In the genomic region with DNA sequence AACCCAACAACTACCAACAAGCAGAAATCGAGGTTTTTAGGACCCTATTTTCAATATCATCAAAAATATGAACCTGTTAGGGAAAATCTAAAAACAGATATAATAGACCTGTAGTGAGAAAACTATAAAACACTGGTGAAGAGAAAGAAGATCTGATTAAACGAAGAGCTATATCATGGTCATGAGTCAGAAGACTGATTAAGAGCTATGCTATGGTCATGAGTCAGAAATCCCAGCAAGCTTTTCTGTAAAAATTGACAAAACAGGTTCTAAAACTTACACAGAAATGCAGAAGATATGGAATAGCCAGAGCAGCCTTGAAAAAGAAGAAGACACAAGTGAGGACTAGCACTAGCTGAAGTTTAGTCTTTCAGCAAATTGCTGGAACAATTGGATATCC, we compare ENCODE assay signal across 13 cellular contexts.
DNase-seq lines count a peak whose midpoint lies in the region; ATAC-seq and TF ChIP-seq lines count a peak whose summit lies in the region.
"Had no signal": no experiment of that assay in that cellular context is flagged by ENCODE, and none has a peak within 500 bp of the region (broad histone marks: within the 10 kb centered on the region; RNA-seq: fewer than 3 reads in every experiment).

No MANE protein-coding gene starts in this region.

- H3K9me2 ChIP-seq in SK-N-SH = no peaks in the 10 kb centered on the region

- H3K4me1 Mint-ChIP-seq in activated naive CD8-positive, alpha-beta T cell (ENCODE audit: low read depth) = peaks cover 7% of the 10 kb centered on the region
- peaks cover 2% of the 10 kb centered on the region for H3K4me1 Mint-ChIP-seq in activated naive CD8-positive, alpha-beta T cell treated with anti-CD3 and anti-CD28 coated beads for 36 hours

- peak overlapping the region; percentile 25; the same call in 1 of the 2 replicates for H3K4me2 ChIP-seq in SK-N-SH

- CTCF ChIA-PET in SK-N-SH (lab: Yijun Ruan, JAX) = no interaction called here

- H3K9ac ChIP-seq in SK-N-SH = no peak overlapping the region

- no peaks in the 10 kb centered on the region; a peak in 2 of 4 replicates for H3K4me1 ChIP-seq in SK-N-SH (ENCODE audit: control insufficient read depth in 1 of 2, insufficient read depth in 2 of 2, low read depth in 1 of 2, low read length in 1 of 2)
- H3K4me1 ChIP-seq: Peyer's patch had no signal

- H2AFZ ChIP-seq in SK-N-SH (ENCODE audit: low read depth) = no peak overlapping the region

- H3K4me3 Mint-ChIP-seq in activated naive CD8-positive, alpha-beta T cell = no peak overlapping the region
- H3K4me3 Mint-ChIP-seq in activated naive CD8-positive, alpha-beta T cell treated with anti-CD3 and anti-CD28 coated beads for 36 hours = no peak overlapping the region
- H3K4me3 Mint-ChIP-seq: CD4-positive, CD25-positive, alpha-beta regulatory T cell had no signal

- no peak overlapping the region for H3K4me3 ChIP-seq in SK-N-SH (ENCODE audit: low read depth in 2 of 2, low read length in 1 of 2)
- H3K4me3 ChIP-seq: Peyer's patch had no signal

- no peaks in the 10 kb centered on the region for H3K27me3 ChIP-seq in SK-N-SH (ENCODE audit: insufficient read depth)
- H3K27me3 ChIP-seq: Peyer's patch had no signal

- no peaks in the 10 kb centered on the region for H3K79me2 ChIP-seq in SK-N-SH (ENCODE audit: insufficient read depth)

- no peaks in the 10 kb centered on the region; the same call in 1 of the 2 replicates for H4K20me1 ChIP-seq in SK-N-SH (ENCODE audit: insufficient read depth)

- H3F3A ChIP-seq in SK-N-SH (replicated peaks; ENCODE audit: insufficient read depth) = peaks cover 24% of the 10 kb centered on the region

- peak overlapping the region; percentile 64 for H3K27ac Mint-ChIP-seq in activated naive CD8-positive, alpha-beta T cell
- H3K27ac Mint-ChIP-seq in activated naive CD8-positive, alpha-beta T cell treated with anti-CD3 and anti-CD28 coated beads for 36 hours = no peak overlapping the region
- H3K27ac Mint-ChIP-seq: CD4-positive, CD25-positive, alpha-beta regulatory T cell had no signal

- H3K36me3 Mint-ChIP-seq in activated naive CD8-positive, alpha-beta T cell = peaks cover 16% of the 10 kb centered on the region
- H3K36me3 Mint-ChIP-seq in activated naive CD8-positive, alpha-beta T cell treated with anti-CD3 and anti-CD28 coated beads for 36 hours = peaks cover 7% of the 10 kb centered on the region

- POLR2A ChIA-PET in SK-N-SH (lab: Yijun Ruan, JAX) = no interaction called here

- H3K9me3 Mint-ChIP-seq in activated naive CD8-positive, alpha-beta T cell (ENCODE audit: low read depth) = no peaks in the 10 kb centered on the region
- H3K9me3 Mint-ChIP-seq in activated naive CD8-positive, alpha-beta T cell treated with anti-CD3 and anti-CD28 coated beads for 36 hours = no peaks in the 10 kb centered on the region
- H3K9me3 Mint-ChIP-seq: CD4-positive, CD25-positive, alpha-beta regulatory T cell had no signal

- TF ChIP-seq RAD21 in SK-N-SH (IDR thresholded peaks at IDR 0.05; ENCODE audit: low read length) = no peak

- no peak for ATAC-seq in GM21717 (IDR thresholded peaks at IDR 0.05; ENCODE audit: unreplicated experiment)
- ATAC-seq: left lobe of liver had no signal

- TF ChIP-seq EP300 in SK-N-SH (IDR thresholded peaks at IDR 0.05; ENCODE audit: borderline replicate concordance in 1 of 2, low read depth in 1 of 2, low read length in 1 of 2) = 0 out of 4 replicates have a peak, but pooled peaks of 1 of the 2 experiments have one; percentile 38

- no peak for DNase-seq in activated naive CD8-positive, alpha-beta T cell treated with anti-CD3 and anti-CD28 coated beads for 36 hours
- no peak for DNase-seq in SK-N-SH
- peak; percentile 78 for DNase-seq in fibroblast of peridontal ligament (ENCODE audit: extremely low read depth)
- peak; percentile 66 for DNase-seq in stromal cell of bone marrow (ENCODE audit: low read depth)
- no peak for DNase-seq in Ammon's horn (ENCODE audit: low spot score)
- DNase-seq in stimulated activated CD4-positive, alpha-beta T cell treated with anti-CD3 and anti-CD28 coated beads, Interleukin-4, amount 100 ng/mL, for 1 hour = no peak
- DNase-seq: activated naive CD4-positive, alpha-beta T cell treated with anti-CD3 and anti-CD28 coated beads, Interleukin-2, amount 50 U/mL, for 16 hours; CD4-positive, CD25-positive, alpha-beta regulatory T cell; NCI-H187 treated with DMSO at 0.1 percent for 48 hours; Peyer's patch had no signal

- H3K27me3 Mint-ChIP-seq in activated naive CD8-positive, alpha-beta T cell = no peaks in the 10 kb centered on the region
- H3K27me3 Mint-ChIP-seq in activated naive CD8-positive, alpha-beta T cell treated with anti-CD3 and anti-CD28 coated beads for 36 hours = no peaks in the 10 kb centered on the region
- H3K27me3 Mint-ChIP-seq: CD4-positive, CD25-positive, alpha-beta regulatory T cell had no signal

- no peaks in the 10 kb centered on the region for H3K9me3 ChIP-seq in SK-N-SH
- H3K9me3 ChIP-seq: Peyer's patch had no signal

- peak overlapping the region in 1 of 2 experiments; percentile 82; a peak in 2 of 4 replicates for H3K27ac ChIP-seq in SK-N-SH (ENCODE audit: low read depth in 2 of 2, low read length in 1 of 2)
- H3K27ac ChIP-seq: Peyer's patch had no signal

- no peak for TF ChIP-seq CTCF in SK-N-SH (IDR thresholded peaks at IDR 0.05)

- H3K36me3 ChIP-seq in SK-N-SH (replicated peaks in 1 of 2; ENCODE audit: control insufficient read depth in 1 of 2, insufficient read depth in 2 of 2, low read length in 1 of 2) = peaks cover 0 to 7% of the 10 kb centered on the region in 2 experiments

- 13% methylated on average over 2 of the region's 2 CpGs for WGBS in SK-N-SH (ENCODE audit: low lambda C conversion rate)

TF ChIP-seq in SK-N-SH, 30 proteins besides CTCF, POLR2A, EP300 and RAD21 (continues in another document):
- TF ChIP-seq, protein P1, sequence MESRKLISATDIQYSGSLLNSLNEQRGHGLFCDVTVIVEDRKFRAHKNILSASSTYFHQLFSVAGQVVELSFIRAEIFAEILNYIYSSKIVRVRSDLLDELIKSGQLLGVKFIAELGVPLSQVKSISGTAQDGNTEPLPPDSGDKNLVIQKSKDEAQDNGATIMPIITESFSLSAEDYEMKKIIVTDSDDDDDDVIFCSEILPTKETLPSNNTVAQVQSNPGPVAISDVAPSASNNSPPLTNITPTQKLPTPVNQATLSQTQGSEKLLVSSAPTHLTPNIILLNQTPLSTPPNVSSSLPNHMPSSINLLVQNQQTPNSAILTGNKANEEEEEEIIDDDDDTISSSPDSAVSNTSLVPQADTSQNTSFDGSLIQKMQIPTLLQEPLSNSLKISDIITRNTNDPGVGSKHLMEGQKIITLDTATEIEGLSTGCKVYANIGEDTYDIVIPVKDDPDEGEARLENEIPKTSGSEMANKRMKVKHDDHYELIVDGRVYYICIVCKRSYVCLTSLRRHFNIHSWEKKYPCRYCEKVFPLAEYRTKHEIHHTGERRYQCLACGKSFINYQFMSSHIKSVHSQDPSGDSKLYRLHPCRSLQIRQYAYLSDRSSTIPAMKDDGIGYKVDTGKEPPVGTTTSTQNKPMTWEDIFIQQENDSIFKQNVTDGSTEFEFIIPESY (IDR thresholded peaks at IDR 0.05; ENCODE audit: borderline replicate concordance, low read depth) = no peak
- TF ChIP-seq TCF12 (IDR thresholded peaks at IDR 0.05) (no peak; the same call in 1 of the 2 replicates), RCOR1 (IDR thresholded peaks at IDR 0.05; ENCODE audit: low read length) (no peak), NRF1 (IDR thresholded peaks at IDR 0.05; ENCODE audit: low read depth, low read length) (no peak), MEF2A (IDR thresholded peaks at IDR 0.05; ENCODE audit: borderline replicate concordance, low read depth) (no peak), CHD2 (IDR thresholded peaks at IDR 0.05; ENCODE audit: low read length, partially characterized antibody) (no peak), EZH2phosphoT487 (IDR thresholded peaks at IDR 0.05; ENCODE audit: borderline replicate concordance, low read depth) (no peak), YY1 (IDR thresholded peaks at IDR 0.05; ENCODE audit: low read depth) (no peak), TAF1 (IDR thresholded peaks at IDR 0.05; ENCODE audit: borderline replicate concordance, low read depth, low read length) (no peak), SIN3A (IDR thresholded peaks at IDR 0.05; ENCODE audit: borderline replicate concordance, low read depth, low read length) (no peak)
- TF ChIP-seq, protein P2, sequence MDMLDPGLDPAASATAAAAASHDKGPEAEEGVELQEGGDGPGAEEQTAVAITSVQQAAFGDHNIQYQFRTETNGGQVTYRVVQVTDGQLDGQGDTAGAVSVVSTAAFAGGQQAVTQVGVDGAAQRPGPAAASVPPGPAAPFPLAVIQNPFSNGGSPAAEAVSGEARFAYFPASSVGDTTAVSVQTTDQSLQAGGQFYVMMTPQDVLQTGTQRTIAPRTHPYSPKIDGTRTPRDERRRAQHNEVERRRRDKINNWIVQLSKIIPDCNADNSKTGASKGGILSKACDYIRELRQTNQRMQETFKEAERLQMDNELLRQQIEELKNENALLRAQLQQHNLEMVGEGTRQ (IDR thresholded peaks at IDR 0.05; ENCODE audit: borderline replicate concordance, low read depth, low read length) = no peak
- TF ChIP-seq, protein P3, sequence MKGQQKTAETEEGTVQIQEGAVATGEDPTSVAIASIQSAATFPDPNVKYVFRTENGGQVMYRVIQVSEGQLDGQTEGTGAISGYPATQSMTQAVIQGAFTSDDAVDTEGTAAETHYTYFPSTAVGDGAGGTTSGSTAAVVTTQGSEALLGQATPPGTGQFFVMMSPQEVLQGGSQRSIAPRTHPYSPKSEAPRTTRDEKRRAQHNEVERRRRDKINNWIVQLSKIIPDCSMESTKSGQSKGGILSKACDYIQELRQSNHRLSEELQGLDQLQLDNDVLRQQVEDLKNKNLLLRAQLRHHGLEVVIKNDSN (IDR thresholded peaks at IDR 0.05; ENCODE audit: borderline replicate concordance, low read depth) = no peak
- TF ChIP-seq, protein P4, sequence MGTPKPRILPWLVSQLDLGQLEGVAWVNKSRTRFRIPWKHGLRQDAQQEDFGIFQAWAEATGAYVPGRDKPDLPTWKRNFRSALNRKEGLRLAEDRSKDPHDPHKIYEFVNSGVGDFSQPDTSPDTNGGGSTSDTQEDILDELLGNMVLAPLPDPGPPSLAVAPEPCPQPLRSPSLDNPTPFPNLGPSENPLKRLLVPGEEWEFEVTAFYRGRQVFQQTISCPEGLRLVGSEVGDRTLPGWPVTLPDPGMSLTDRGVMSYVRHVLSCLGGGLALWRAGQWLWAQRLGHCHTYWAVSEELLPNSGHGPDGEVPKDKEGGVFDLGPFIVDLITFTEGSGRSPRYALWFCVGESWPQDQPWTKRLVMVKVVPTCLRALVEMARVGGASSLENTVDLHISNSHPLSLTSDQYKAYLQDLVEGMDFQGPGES (IDR thresholded peaks at IDR 0.05; ENCODE audit: low read depth, low read length) = no peak

Comparison
In these comparisons a context has a peak if more than half of its experiments do, and no peak if none do; other contexts are left out.
1. DNase-seq: peak in fibroblast of peridontal ligament (single experiment) and stromal cell of bone marrow (single experiment); none in activated naive CD8-positive, alpha-beta T cell treated with anti-CD3 and anti-CD28 coated beads for 36 hours (single experiment), SK-N-SH (single experiment), Ammon's horn (single experiment) and stimulated activated CD4-positive, alpha-beta T cell treated with anti-CD3 and anti-CD28 coated beads, Interleukin-4, amount 100 ng/mL, for 1 hour (single experiment).